Comparison of ENCODE assay signal across 20 cellular contexts in genomic region chr1:21662426-21663250, GRCh38.
"Had no signal": no experiment of that assay in that cellular context is flagged by ENCODE, and none has a peak within 500 bp of the region (broad histone marks: within the 10 kb centered on the region; RNA-seq: fewer than 3 reads in every experiment).

No MANE protein-coding gene starts in this region.

- H3K27ac ChIP-seq: body of pancreas, colonic mucosa, esophagus squamous epithelium, gastrocnemius medialis, neutrophil, pancreas, thoracic aorta had no signal

- H3K36me3 Mint-ChIP-seq: activated naive CD4-positive, alpha-beta T cell treated with anti-CD3 and anti-CD28 coated beads, Interleukin-2, amount 10 ng/mL, durations not matched to agents 7 days and 5 days; natural killer cell treated with Interleukin-12 subunit alpha and Interleukin-12 subunit beta and Interleukin-15 and Interleukin-18, amount 100 ng/mL, for 72 hours; type B pancreatic cell had no signal

- ATAC-seq: activated CD4-positive, CD25-positive, alpha-beta regulatory T cell treated with anti-CD3 and anti-CD28 coated beads, Interleukin-2, amount 50 U/mL, for 24 hours; activated CD8-positive, alpha-beta T cell treated with anti-CD3 and anti-CD28 coated beads for 36 hours; activated T-helper 17 cell treated with anti-CD3 and anti-CD28 coated beads, Interleukin-2, amount 50 U/mL, for 72 hours; body of pancreas; gastrocnemius medialis; natural killer cell treated with Interleukin-12 subunit alpha and Interleukin-12 subunit beta and Interleukin-15 and Interleukin-18, amount 100 ng/mL, for 72 hours; pancreas; SK-N-SH treated with all-trans-retinoic acid at 6 μM for 48 hours had no signal

- H3K4me3 Mint-ChIP-seq: activated CD4-positive, alpha-beta T cell treated with anti-CD3 and anti-CD28 coated beads, Interleukin-2, amount 10 ng/mL, durations not matched to agents 24 days and 14 days; activated CD8-positive, alpha-beta T cell treated with anti-CD3 and anti-CD28 coated beads for 36 hours; activated naive CD4-positive, alpha-beta T cell treated with anti-CD3 and anti-CD28 coated beads, Interleukin-2, amount 10 ng/mL, durations not matched to agents 7 days and 5 days; activated T-helper 17 cell treated with anti-CD3 and anti-CD28 coated beads, Interleukin-2, amount 50 U/mL, for 72 hours; endodermal cell; natural killer cell treated with Interleukin-12 subunit alpha and Interleukin-12 subunit beta and Interleukin-15 and Interleukin-18, amount 100 ng/mL, for 72 hours; type B pancreatic cell had no signal

- DNase-seq: activated CD4-positive, alpha-beta T cell treated with anti-CD3 and anti-CD28 coated beads, Interleukin-2, amount 10 ng/mL, durations not matched to agents 24 days and 14 days; activated CD8-positive, alpha-beta T cell treated with anti-CD3 and anti-CD28 coated beads for 36 hours; activated T-cell treated with anti-CD3 and anti-CD28 coated beads, Interleukin-2, amount 50 U/mL, for 1 hour; central memory CD4-positive, alpha-beta T cell; colonic mucosa; endodermal cell; esophagus squamous epithelium; gastrocnemius medialis; stimulated activated CD4-positive, alpha-beta T cell treated with anti-CD3 and anti-CD28 coated beads, Interleukin-4, amount 100 ng/mL, for 1 hour; stimulated activated naive CD4-positive, alpha-beta T cell had no signal

- H3K27ac Mint-ChIP-seq: activated CD4-positive, alpha-beta T cell treated with anti-CD3 and anti-CD28 coated beads, Interleukin-2, amount 10 ng/mL, durations not matched to agents 24 days and 14 days; activated CD8-positive, alpha-beta T cell treated with anti-CD3 and anti-CD28 coated beads for 36 hours; activated naive CD4-positive, alpha-beta T cell treated with anti-CD3 and anti-CD28 coated beads, Interleukin-2, amount 10 ng/mL, durations not matched to agents 7 days and 5 days; activated T-helper 17 cell treated with anti-CD3 and anti-CD28 coated beads, Interleukin-2, amount 50 U/mL, for 72 hours; endodermal cell; natural killer cell treated with Interleukin-12 subunit alpha and Interleukin-12 subunit beta and Interleukin-15 and Interleukin-18, amount 100 ng/mL, for 72 hours; type B pancreatic cell had no signal

- H3K9me3 Mint-ChIP-seq: activated CD4-positive, alpha-beta T cell treated with anti-CD3 and anti-CD28 coated beads, Interleukin-2, amount 10 ng/mL, durations not matched to agents 24 days and 14 days; activated CD8-positive, alpha-beta T cell treated with anti-CD3 and anti-CD28 coated beads for 36 hours; activated naive CD4-positive, alpha-beta T cell treated with anti-CD3 and anti-CD28 coated beads, Interleukin-2, amount 10 ng/mL, durations not matched to agents 7 days and 5 days; activated T-helper 17 cell treated with anti-CD3 and anti-CD28 coated beads, Interleukin-2, amount 50 U/mL, for 72 hours; endodermal cell; natural killer cell treated with Interleukin-12 subunit alpha and Interleukin-12 subunit beta and Interleukin-15 and Interleukin-18, amount 100 ng/mL, for 72 hours; type B pancreatic cell had no signal
